ENCODE assay signal across 29 cellular contexts in the genomic region with DNA sequence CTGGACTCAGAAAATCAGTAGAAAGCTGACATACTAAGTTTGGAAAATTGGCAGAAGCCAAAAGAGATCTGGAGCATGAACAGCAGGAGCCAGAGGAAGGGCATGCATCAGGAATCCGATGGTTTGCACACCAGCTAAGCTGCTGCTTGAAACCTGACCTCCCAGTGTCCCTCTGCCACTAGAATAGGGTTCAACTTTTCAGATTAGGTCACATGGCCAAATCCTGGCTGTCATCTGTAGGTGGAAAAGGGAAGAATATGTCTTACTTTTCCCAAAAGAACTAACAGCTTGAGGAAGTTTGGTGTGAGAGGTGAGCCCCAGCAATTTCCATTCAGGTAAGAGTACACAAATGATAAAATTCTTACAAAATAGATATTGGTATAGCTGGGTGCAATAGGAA.
"Had no signal": no experiment of that assay in that cellular context is flagged by ENCODE, and none has a peak within 500 bp of the region (broad histone marks: within the 10 kb centered on the region; RNA-seq: fewer than 3 reads in every experiment).

No MANE protein-coding gene starts in this region.

- H3K27me3 ChIP-seq: dorsolateral prefrontal cortex, esophagus muscularis mucosa, foreskin keratinocyte, gastroesophageal sphincter, hepatocyte, right atrium auricular region, thyroid gland, vagina had no signal

- H3K27me3 Mint-ChIP-seq: memory B cell; stimulated activated naive CD8-positive, alpha-beta T cell treated with anti-CD3 and anti-CD28 coated beads, Interleukin-15, amount 100 ng/mL, for 72 hours had no signal

- H3K36me3 ChIP-seq: esophagus muscularis mucosa, gastroesophageal sphincter, heart left ventricle, prostate gland, right atrium auricular region, thyroid gland, vagina had no signal

- H3K36me3 Mint-ChIP-seq: immature natural killer cell, memory B cell, natural killer cell had no signal

- H3K9me3 ChIP-seq: esophagus muscularis mucosa, gastroesophageal sphincter, heart left ventricle, prostate gland, right atrium auricular region, thyroid gland, vagina had no signal

- H3K4me3 ChIP-seq: dorsolateral prefrontal cortex, esophagus muscularis mucosa, gastroesophageal sphincter, heart left ventricle, hepatocyte, lung, prostate gland, right atrium auricular region, smooth muscle cell, thyroid gland, vagina had no signal

- H3K9me3 Mint-ChIP-seq: memory B cell; neural crest cell; stimulated activated naive CD8-positive, alpha-beta T cell treated with anti-CD3 and anti-CD28 coated beads, Interleukin-15, amount 100 ng/mL, for 72 hours had no signal

- H3K4me1 ChIP-seq: esophagus muscularis mucosa, foreskin keratinocyte, gastroesophageal sphincter, heart left ventricle, prostate gland, right atrium auricular region, thyroid gland, vagina had no signal

- ATAC-seq: foreskin keratinocyte; gastroesophageal sphincter; heart left ventricle; left colon; natural killer cell; sciatic nerve; stimulated activated naive CD8-positive, alpha-beta T cell treated with anti-CD3 and anti-CD28 coated beads, Interleukin-15, amount 100 ng/mL, for 72 hours had no signal

- H3K27ac Mint-ChIP-seq: immature natural killer cell; memory B cell; natural killer cell; stimulated activated naive CD8-positive, alpha-beta T cell treated with anti-CD3 and anti-CD28 coated beads, Interleukin-15, amount 100 ng/mL, for 72 hours had no signal

- H3K4me1 Mint-ChIP-seq: immature natural killer cell; memory B cell; natural killer cell; stimulated activated naive CD8-positive, alpha-beta T cell treated with anti-CD3 and anti-CD28 coated beads, Interleukin-15, amount 100 ng/mL, for 72 hours had no signal

- DNase-seq: effector CD8-positive, alpha-beta T cell; foreskin keratinocyte; heart left ventricle; immature natural killer cell; islet precursor cell; kidney glomerular epithelial cell; left colon; natural killer cell; nucleus accumbens; stimulated activated CD4-positive, alpha-beta T cell treated with anti-CD3 and anti-CD28 coated beads, Interleukin-12 subunit alpha, Interleukin-12 subunit beta, amount 100 ng/mL, for 4 hours; stimulated activated CD4-positive, alpha-beta T cell treated with anti-CD3 and anti-CD28 coated beads, Interleukin-1b, Interleukin-23, amount 100 ng/mL, for 48 hours; stimulated activated CD4-positive, alpha-beta T cell treated with anti-CD3 and anti-CD28 coated beads, Interleukin-4, amount 100 ng/mL, for 1 hour; stimulated activated CD8-positive, alpha-beta memory T cell treated with anti-CD3 and anti-CD28 coated beads, Interleukin-4, amount 100 ng/mL, for 48 hours; stimulated activated naive CD4-positive, alpha-beta T cell; stimulated activated naive CD8-positive, alpha-beta T cell treated with anti-CD3 and anti-CD28 coated beads, Interleukin-15, amount 100 ng/mL, for 72 hours; thyroid gland; trophoblast cell had no signal

- H3K4me3 Mint-ChIP-seq: immature natural killer cell; memory B cell; natural killer cell; neural crest cell; stimulated activated naive CD8-positive, alpha-beta T cell treated with anti-CD3 and anti-CD28 coated beads, Interleukin-15, amount 100 ng/mL, for 72 hours had no signal

- H3K27ac ChIP-seq: esophagus muscularis mucosa, foreskin keratinocyte, gastroesophageal sphincter, heart left ventricle, hepatocyte, prostate gland, right atrium auricular region, thyroid gland, vagina had no signal
